In genomic region chr1:29197590-29197924, GRCh38 we compare ENCODE assay signal across 7 cellular contexts. TPM values are rescaled to one million over a fixed set of nuclear protein-coding genes. Genes with fewer than 3 reads are reported as not detected.
DNase-seq lines count a peak whose midpoint lies in the region; ATAC-seq and TF ChIP-seq lines count a peak whose summit lies in the region.

No MANE protein-coding gene starts in this region.

- H3K4me3 ChIP-seq in choroid plexus epithelial cell (ENCODE audit: low read depth, low read length) (no peak overlapping the region), dorsolateral prefrontal cortex (no peak overlapping the region)

- TF ChIP-seq CTCF in choroid plexus epithelial cell (conservative IDR thresholded peaks at IDR 0.05; ENCODE audit: low read depth, low read length): peak; percentile 66
- peak; percentile 56 for TF ChIP-seq CTCF in neural crest cell (conservative IDR thresholded peaks at IDR 0.05)
- TF ChIP-seq CTCF in dorsolateral prefrontal cortex (IDR thresholded peaks at IDR 0.05 in 54 of 56, conservative IDR thresholded peaks at IDR 0.05 in 2 of 56; ENCODE audit: low read depth in 1 of 56, partially characterized antibody in 56 of 56): peak in 1 of 56 donors; percentile 10

- intact Hi-C loops in dorsolateral prefrontal cortex (cut with DNase I): no loop called here

- H3K27ac ChIP-seq in dorsolateral prefrontal cortex: no peak overlapping the region

- H3K27me3 Mint-ChIP-seq in neural crest cell (ENCODE audit: low read depth): no peaks in the 10 kb centered on the region

- ATAC-seq in SK-N-SH treated with all-trans-retinoic acid at 6 μM for 48 hours: peak; percentile 90

- no peaks in the 10 kb centered on the region for H3K27me3 ChIP-seq in dorsolateral prefrontal cortex

- H3K9me3 Mint-ChIP-seq in neural crest cell: no peaks in the 10 kb centered on the region

- H3K27ac Mint-ChIP-seq in neural crest cell (ENCODE audit: unreplicated experiment): no peak overlapping the region

- H3K4me1 Mint-ChIP-seq in neural crest cell: peaks cover 2% of the 10 kb centered on the region

- peak; percentile 67 for DNase-seq in ELR (ENCODE audit: low read depth)
- DNase-seq in HuH-7.5 (ENCODE audit: low spot score): peak; percentile 50
- DNase-seq in choroid plexus epithelial cell (ENCODE audit: low read depth): peak; percentile 70
- DNase-seq in neural crest cell (ENCODE audit: low read depth, low spot score): no peak
- DNase-seq in T1000 (lab: John Stamatoyannopoulos, UW): no peak
- no peak for DNase-seq in dorsolateral prefrontal cortex

- H3K36me3 Mint-ChIP-seq in neural crest cell (ENCODE audit: low read depth): peaks cover 2% of the 10 kb centered on the region

- no peak overlapping the region for H3K4me3 Mint-ChIP-seq in neural crest cell

TF ChIP-seq in SK-N-SH treated with all-trans-retinoic acid at 6 μM for 48 hours, 23 proteins besides CTCF, POLR2A, EP300 and RAD21:
- TF ChIP-seq CSRNP3 (CRISPR knock-in tag; IDR thresholded peaks at IDR 0.05) (no peak), BACH2 (CRISPR knock-in tag; IDR thresholded peaks at IDR 0.05; ENCODE audit: borderline replicate concordance) (no peak), SNAI2 (CRISPR knock-in tag; IDR thresholded peaks at IDR 0.05) (no peak)

RNA-seq across cellular contexts. Expression of gene SRSF4, which starts 15.9 kb away (rescaled TPM):
- 109 and 112 TPM in 2 replicates for total RNA-seq in neural crest cell
- 10 to 100 TPM; 52.7 to 84.2 (median 65.8) TPM for total RNA-seq in dorsolateral prefrontal cortex

RNA-seq across cellular contexts. Expression of gene MECR, which starts 33.2 kb away (rescaled TPM):
- 24.6 and 28.4 TPM in 2 replicates for total RNA-seq in neural crest cell
- 10 to 100 TPM; 28.4 to 65.3 (median 45.9) TPM for total RNA-seq in dorsolateral prefrontal cortex

RNA-seq across cellular contexts. Expression of gene PTPRU, which starts 38.8 kb away (rescaled TPM):
- total RNA-seq in neural crest cell (4.8 and 5.1 TPM in 2 replicates), dorsolateral prefrontal cortex (10 to 100 TPM; 25.6 to 80.6 (median 50.1) TPM)

Comparison
In these comparisons a context has a peak if more than half of its experiments do, and no peak if none do; other contexts are left out.
1. DNase-seq: peak in ELR (single experiment), HuH-7.5 (single experiment) and choroid plexus epithelial cell (single experiment); none in neural crest cell (single experiment), T1000 (single experiment) and dorsolateral prefrontal cortex (0 of 10).